8 cellular contexts compared by ENCODE assay signal in genomic region chr11:88414385-88414861, GRCh38.
DNase-seq lines count a peak whose midpoint lies in the region; ATAC-seq lines count a peak whose summit lies in the region.

No MANE protein-coding gene starts in this region.

- ATAC-seq in HG03442 (IDR thresholded peaks at IDR 0.05; ENCODE audit: unreplicated experiment) = peak; percentile 62
- peak; percentile 85 to 87 for ATAC-seq in left cardiac atrium
- ATAC-seq in GM21723 (IDR thresholded peaks at IDR 0.05; ENCODE audit: unreplicated experiment) = no peak

- intact Hi-C loops in left cardiac atrium (cut with DNase I) = no loop called here

- DNase-seq in NCI-H2029 (lab: John Stamatoyannopoulos, UW) (peak; percentile 3), NCI-H2029 treated with DMSO at 0.1 percent for 48 hours (lab: John Stamatoyannopoulos, UW) (no peak), UCSD-AML1 (lab: John Stamatoyannopoulos, UW; ENCODE audit: unreplicated experiment) (peak; percentile 40), left cardiac atrium (no peak), COLO829 (ENCODE audit: low spot score) (no peak)
- DNase-seq in activated CD4-positive, alpha-beta T cell treated with anti-CD3 and anti-CD28 coated beads, Interleukin-2, amount 50 U/mL, for 48 hours = no peak

Comparison
In these comparisons a context has a peak if more than half of its experiments do, and no peak if none do; other contexts are left out.
1. DNase-seq: peak in NCI-H2029 (single experiment) and UCSD-AML1 (single experiment); none in NCI-H2029 treated with DMSO at 0.1 percent for 48 hours (single experiment), left cardiac atrium (single experiment), COLO829 (single experiment) and activated CD4-positive, alpha-beta T cell treated with anti-CD3 and anti-CD28 coated beads, Interleukin-2, amount 50 U/mL, for 48 hours (0 of 2).